Comparison of ENCODE assay signal across 8 cellular contexts in the genomic region with DNA sequence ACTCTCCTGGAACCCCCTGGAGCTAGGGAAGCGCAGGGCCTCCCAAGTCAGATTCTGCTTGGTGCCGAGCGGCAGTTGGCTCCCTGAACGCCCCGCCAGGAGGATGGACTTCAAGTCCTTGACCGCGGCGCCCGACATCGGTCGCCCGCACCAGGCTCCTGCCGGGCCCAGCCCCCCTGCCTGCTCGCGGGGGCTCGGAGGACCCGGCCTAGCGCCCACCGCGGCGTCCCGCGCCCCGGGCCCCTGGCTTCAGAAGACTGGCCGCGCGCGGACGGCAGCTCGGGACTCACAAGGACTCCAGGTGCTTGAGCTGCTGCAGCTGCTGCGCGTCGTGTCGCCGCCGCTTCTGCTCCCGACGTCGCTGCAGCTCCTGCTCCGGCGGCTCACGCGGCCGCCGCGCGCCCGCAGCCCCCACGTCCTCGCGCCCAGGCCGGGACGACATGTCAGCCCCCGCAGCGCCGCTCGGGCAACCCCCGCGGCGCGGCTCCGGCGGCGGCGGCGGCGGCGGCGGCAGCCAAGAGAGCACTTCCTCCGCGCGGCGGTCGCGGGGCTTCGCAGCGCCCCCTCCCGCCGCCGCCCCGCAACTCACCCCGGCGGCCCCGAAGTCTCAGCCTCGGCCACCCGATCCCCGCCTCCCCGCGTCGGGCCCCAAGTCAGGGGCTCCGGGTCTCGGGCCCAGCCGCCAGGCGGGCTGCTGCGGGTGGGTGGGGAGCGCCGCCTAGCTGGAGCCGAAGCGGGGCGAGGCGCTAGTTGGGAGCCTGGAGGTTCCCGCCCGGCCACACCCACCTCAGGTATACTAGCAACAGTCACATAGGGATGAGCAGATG. TPM values are rescaled to one million over a fixed set of nuclear protein-coding genes. Genes with fewer than 3 reads are reported as not detected.
DNase-seq lines count a peak whose midpoint lies in the region; ATAC-seq and TF ChIP-seq lines count a peak whose summit lies in the region.

A gene with protein sequence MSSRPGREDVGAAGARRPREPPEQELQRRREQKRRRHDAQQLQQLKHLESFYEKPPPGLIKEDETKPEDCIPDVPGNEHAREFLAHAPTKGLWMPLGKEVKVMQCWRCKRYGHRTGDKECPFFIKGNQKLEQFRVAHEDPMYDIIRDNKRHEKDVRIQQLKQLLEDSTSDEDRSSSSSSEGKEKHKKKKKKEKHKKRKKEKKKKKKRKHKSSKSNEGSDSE (minus strand): TSS at position 474 of the 827 bp plus-strand sequence. CDS start 32 bp downstream, at position 442.

- H3K36me3 Mint-ChIP-seq in osteocyte (ENCODE audit: unreplicated experiment) = no peaks in the 10 kb centered on the region

- H3K4me1 Mint-ChIP-seq in osteocyte (ENCODE audit: unreplicated experiment) = peaks cover 29% of the 10 kb centered on the region

- no peaks in the 10 kb centered on the region for H3K9me2 ChIP-seq in GM23248 (ENCODE audit: insufficient read depth)

- peak within 1 kb of the TSS; percentile 91 for H3K27ac Mint-ChIP-seq in osteocyte (ENCODE audit: unreplicated experiment)

- no peaks in the 10 kb centered on the region for H3K9me3 Mint-ChIP-seq in osteocyte (ENCODE audit: unreplicated experiment)

- H3K9me3 ChIP-seq in ES-I3 (ENCODE audit: control insufficient read depth, insufficient read depth, low read length) = no peaks in the 10 kb centered on the region
- no peaks in the 10 kb centered on the region for H3K9me3 ChIP-seq in GM23248 (ENCODE audit: low read depth)
- H3K9me3 ChIP-seq in SJCRH30 (replicated peaks) = no peaks in the 10 kb centered on the region
- no peaks in the 10 kb centered on the region for H3K9me3 ChIP-seq in thoracic aorta

- H4K20me1 ChIP-seq in GM23248 (ENCODE audit: insufficient read depth) = no peaks in the 10 kb centered on the region

- H3K9ac ChIP-seq in ES-I3 (ENCODE audit: low read depth, low read length) (peak within 1 kb of the TSS; percentile 97), GM23248 (peak within 1 kb of the TSS; percentile 87)

- peaks cover 49% of the 10 kb centered on the region for H3K79me2 ChIP-seq in GM23248 (ENCODE audit: insufficient read depth)

- H3K27ac ChIP-seq in GM23248 (peak within 1 kb of the TSS; percentile 58), SJCRH30 (peak within 1 kb of the TSS; percentile 52), thoracic aorta (peak within 1 kb of the TSS; percentile 60 to 73)

- DNase-seq in GM23248 (peak; percentile 87), LHCN-M2 (ENCODE audit: low read depth) (peak; percentile 64), SJCRH30 (peak; percentile 85 to 91), activated gamma-delta T cell treated with Interleukin-2 at 50 U/mL for 16 hours (peak; percentile 66), glomerular endothelial cell (ENCODE audit: extremely low read depth, low read depth, low spot score) (no peak), osteocyte (ENCODE audit: extremely low spot score, unreplicated experiment) (peak; percentile 89), thoracic aorta (ENCODE audit: low spot score) (no peak)

- H3F3A ChIP-seq in GM23248 (ENCODE audit: insufficient read depth) = peaks cover 8% of the 10 kb centered on the region

- H2AFZ ChIP-seq in GM23248 = peak within 1 kb of the TSS; percentile 98

- peak within 1 kb of the TSS; percentile 90 for H3K4me3 Mint-ChIP-seq in osteocyte (ENCODE audit: unreplicated experiment)

- 0 to 1% methylated on average over 23 to 59 of the region's 103 CpGs for WGBS in GM23248 (ENCODE audit: low coverage in 1 of 2, low lambda C conversion rate in 2 of 2, missing lambda C conversion rate in 2 of 2), 2 experiments

- H3K27me3 ChIP-seq in GM23248 (replicated peaks; ENCODE audit: insufficient read depth) (no peaks in the 10 kb centered on the region), SJCRH30 (no peaks in the 10 kb centered on the region), thoracic aorta (replicated peaks; ENCODE audit: insufficient read depth) (no peaks in the 10 kb centered on the region)

- H3K4me2 ChIP-seq in GM23248 (ENCODE audit: unreplicated experiment) = peak within 1 kb of the TSS; percentile 98

- ATAC-seq in thoracic aorta (ENCODE audit: insufficient number of reproducible peaks, low FRiP score, low read depth) = peak; percentile 52

- no peaks in the 10 kb centered on the region for H3K36me3 ChIP-seq in ES-I3 (ENCODE audit: insufficient read depth, low read length)
- no peaks in the 10 kb centered on the region for H3K36me3 ChIP-seq in GM23248 (ENCODE audit: low read depth)
- H3K36me3 ChIP-seq in SJCRH30 = no peaks in the 10 kb centered on the region
- H3K36me3 ChIP-seq in thoracic aorta = no peaks in the 10 kb centered on the region

- TF ChIP-seq CTCF in osteocyte (IDR thresholded peaks at IDR 0.05) (peak; percentile 71), thoracic aorta (IDR thresholded peaks at IDR 0.05) (peak; percentile 39)

- H3K4me1 ChIP-seq in ES-I3 (ENCODE audit: insufficient read depth, low read length) (no peaks in the 10 kb centered on the region; the same call in 1 of the 2 replicates), GM23248 (ENCODE audit: insufficient read depth) (peaks cover 15% of the 10 kb centered on the region), SJCRH30 (peaks cover 5% of the 10 kb centered on the region; the same call in 1 of the 2 replicates), thoracic aorta (ENCODE audit: control insufficient read depth in 1 of 2, low read depth in 2 of 2) (peaks cover 17 to 30% of the 10 kb centered on the region in 2 donors)

- in situ Hi-C loops in GM23248 (cut with MboI) = no loop called here

- peaks cover 29% of the 10 kb centered on the region for H3K27me3 Mint-ChIP-seq in osteocyte (ENCODE audit: unreplicated experiment)

- peak within 1 kb of the TSS; percentile 97 for H3K4me3 ChIP-seq in GM23248
- H3K4me3 ChIP-seq in SJCRH30 = peak within 1 kb of the TSS; percentile 95
- H3K4me3 ChIP-seq in thoracic aorta = peak within 1 kb of the TSS; percentile 97

RNA-seq across cellular contexts. Expression of the gene that starts here (rescaled TPM):
- total RNA-seq in GM23248 (2014; rRNA removed; shearing (Covaris generic)) = 3.9 and 9.5 TPM in 2 replicates
- 23.9 and 24.7 TPM in 2 replicates for polyA plus RNA-seq in GM23248 (2016; fragmentation: Nextera tagmentation; extraction: Ambion mirVana)
- 12.7 and 18.5 TPM in 2 replicates for total RNA-seq in LHCN-M2 (2014; rRNA removed)
- 30.0 TPM for polyA plus RNA-seq in LHCN-M2 (2012)
- total RNA-seq in SJCRH30 (2014; rRNA removed; shearing (Covaris generic)) = 28.1 and 31.0 TPM in 2 replicates
- total RNA-seq in glomerular endothelial cell = 10.2 and 17.5 TPM in 2 replicates
- total RNA-seq in osteocyte = 17.9 and 18.9 TPM in 2 replicates
- 10 to 100 TPM in 1 of 2 donors, 1 to 10 TPM in 1; 7.6 to 17.0 TPM for total RNA-seq in thoracic aorta

Comparison
In these comparisons a context has a peak if more than half of its experiments do, and no peak if none do; other contexts are left out.
1. DNase-seq: peak in GM23248 (single experiment), LHCN-M2 (single experiment), SJCRH30 (2 of 2), activated gamma-delta T cell treated with Interleukin-2 at 50 U/mL for 16 hours (single experiment) and osteocyte (single experiment); none in glomerular endothelial cell (single experiment) and thoracic aorta (single experiment).
2. Peak in every context shown above with its lines, with median percentiles within 50 percentile points of each other: H3K27ac ChIP-seq and H3K4me3 ChIP-seq.